In genomic region chr6:105179244-105180065, GRCh38 we compare ENCODE assay signal across 8 cellular contexts. TPM values are rescaled to one million over a fixed set of nuclear protein-coding genes. Genes with fewer than 3 reads are reported as not detected.
DNase-seq lines count a peak whose midpoint lies in the region; ATAC-seq and TF ChIP-seq lines count a peak whose summit lies in the region.

Gene POPDC3 (minus strand): TSS chr6:105180014. CDS start chr6:105161909, 18,105 bp downstream.

- peaks cover 22% of the 10 kb centered on the region for H3K4me1 ChIP-seq in psoas muscle

- peak within 1 kb of the TSS; percentile 61 for H3K4me3 Mint-ChIP-seq in activated T-helper 2 cell treated with anti-CD3 and anti-CD28 coated beads, Interferon-gamma antibody, Interleukin-2, Interleukin-4, amounts not matched to agents 10 μg/mL and 5 μg/mL and 100 μg/mL, durations not matched to agents 14 hours and 24 hours and 36 hours (ENCODE audit: low read depth)

- DNase-seq in NCI-H2171 treated with DMSO at 0.1 percent for 48 hours (lab: John Stamatoyannopoulos, UW) (peak; percentile 44), NCI-H2171 (lab: John Stamatoyannopoulos, UW) (no peak), left ventricle myocardium superior (peak; percentile 57), psoas muscle (peak; percentile 39 to 77), SIG-M5 treated with dmso at 0.1 percent for 504 hours (lab: John Stamatoyannopoulos, UW; ENCODE audit: unreplicated experiment) (no peak), NCI-H128 (lab: John Stamatoyannopoulos, UW; ENCODE audit: unreplicated experiment) (no peak)
- no peak for DNase-seq in activated T-helper 2 cell treated with anti-CD3 and anti-CD28 coated beads, Interferon-gamma antibody, Interleukin-2, Interleukin-4, amounts not matched to agents 10 μg/mL and 5 μg/mL and 100 μg/mL, durations not matched to agents 14 hours and 24 hours and 36 hours (ENCODE audit: low spot score)

- H3K27me3 Mint-ChIP-seq in activated T-helper 2 cell treated with anti-CD3 and anti-CD28 coated beads, Interferon-gamma antibody, Interleukin-2, Interleukin-4, amounts not matched to agents 10 μg/mL and 5 μg/mL and 100 μg/mL, durations not matched to agents 14 hours and 24 hours and 36 hours (ENCODE audit: low read depth): peaks cover 61% of the 10 kb centered on the region

- intact Hi-C loops in activated T-helper 2 cell treated with anti-CD3 and anti-CD28 coated beads, Interferon-gamma antibody, Interleukin-2, Interleukin-4, amounts not matched to agents 10 μg/mL and 5 μg/mL and 100 μg/mL, durations not matched to agents 14 hours and 24 hours and 36 hours (cut with micrococcal nuclease): no loop called here
- intact Hi-C loops in left ventricle myocardium superior (cut with micrococcal nuclease) (no loop called here), psoas muscle (cut with DNase I) (loop anchor here (5.0 kb wide), 2 partner anchors 42 to 98 kb away; a partner anchor contains a TSS)

- no peak for TF ChIP-seq CTCF in psoas muscle (IDR thresholded peaks at IDR 0.05)

- H3K4me3 ChIP-seq in psoas muscle: peak within 1 kb of the TSS; percentile 87

- H3K27ac Mint-ChIP-seq in activated T-helper 2 cell treated with anti-CD3 and anti-CD28 coated beads, Interferon-gamma antibody, Interleukin-2, Interleukin-4, amounts not matched to agents 10 μg/mL and 5 μg/mL and 100 μg/mL, durations not matched to agents 14 hours and 24 hours and 36 hours: no peak within 1 kb of the TSS

- 1 to 2% (median 1%) methylated on average over 41 to 90 of the region's 90 CpGs for WGBS in psoas muscle, 3 donors

- H3K9me3 Mint-ChIP-seq in activated T-helper 2 cell treated with anti-CD3 and anti-CD28 coated beads, Interferon-gamma antibody, Interleukin-2, Interleukin-4, amounts not matched to agents 10 μg/mL and 5 μg/mL and 100 μg/mL, durations not matched to agents 14 hours and 24 hours and 36 hours: no peaks in the 10 kb centered on the region

- H3K36me3 ChIP-seq in psoas muscle (ENCODE audit: insufficient read depth in 1 of 2, low read depth in 1 of 2): no peaks in the 10 kb centered on the region

- no peaks in the 10 kb centered on the region for H3K9me3 ChIP-seq in psoas muscle

- ATAC-seq in HG03521 (IDR thresholded peaks at IDR 0.05; ENCODE audit: unreplicated experiment) (peak; percentile 42), left ventricle myocardium superior (peak; percentile 85), psoas muscle (peak; percentile 71 to 80 (median 74))

- no peaks in the 10 kb centered on the region for H3K27me3 ChIP-seq in psoas muscle (ENCODE audit: insufficient read depth in 3 of 3, low read length in 2 of 3)

- peaks cover 9% of the 10 kb centered on the region for H3K4me1 Mint-ChIP-seq in activated T-helper 2 cell treated with anti-CD3 and anti-CD28 coated beads, Interferon-gamma antibody, Interleukin-2, Interleukin-4, amounts not matched to agents 10 μg/mL and 5 μg/mL and 100 μg/mL, durations not matched to agents 14 hours and 24 hours and 36 hours (ENCODE audit: low read depth)

- peak within 1 kb of the TSS; percentile 99 for H3K27ac ChIP-seq in psoas muscle

- no peaks in the 10 kb centered on the region for H3K36me3 Mint-ChIP-seq in activated T-helper 2 cell treated with anti-CD3 and anti-CD28 coated beads, Interferon-gamma antibody, Interleukin-2, Interleukin-4, amounts not matched to agents 10 μg/mL and 5 μg/mL and 100 μg/mL, durations not matched to agents 14 hours and 24 hours and 36 hours (ENCODE audit: low read depth)

RNA-seq across cellular contexts. Expression of gene POPDC3, which starts in this region (rescaled TPM):
- total RNA-seq in activated T-helper 2 cell treated with anti-CD3 and anti-CD28 coated beads, Interferon-gamma antibody, Interleukin-2, Interleukin-4, amounts not matched to agents 10 μg/mL and 5 μg/mL and 100 μg/mL, durations not matched to agents 14 hours and 24 hours and 36 hours: not detected in 2 replicates
- total RNA-seq in left ventricle myocardium superior: 59.2 TPM
- total RNA-seq in psoas muscle: 100 to 1,000 TPM in 2 of 4 donors, 10 to 100 TPM in 2; 80.1 to 170 (median 103) TPM
- polyA plus RNA-seq in psoas muscle: 100 to 1,000 TPM; 108 to 271 (median 132) TPM

Comparison
In these comparisons a context has a peak if more than half of its experiments do, and no peak if none do; other contexts are left out.
1. RNA of gene POPDC3 (total RNA-seq): 80.1 to 170 TPM in psoas muscle and 59.2 TPM in left ventricle myocardium superior (single experiment); not detected in activated T-helper 2 cell treated with anti-CD3 and anti-CD28 coated beads, Interferon-gamma antibody, Interleukin-2, Interleukin-4, amounts not matched to agents 10 μg/mL and 5 μg/mL and 100 μg/mL, durations not matched to agents 14 hours and 24 hours and 36 hours; every median in the first group is over 10 times any median in the second.
2. DNase-seq: peak in NCI-H2171 treated with DMSO at 0.1 percent for 48 hours (single experiment), left ventricle myocardium superior (single experiment) and psoas muscle (2 of 2); none in NCI-H2171 (single experiment), activated T-helper 2 cell treated with anti-CD3 and anti-CD28 coated beads, Interferon-gamma antibody, Interleukin-2, Interleukin-4, amounts not matched to agents 10 μg/mL and 5 μg/mL and 100 μg/mL, durations not matched to agents 14 hours and 24 hours and 36 hours (single experiment), SIG-M5 treated with dmso at 0.1 percent for 504 hours (single experiment) and NCI-H128 (single experiment).
3. intact Hi-C loops: an anchor here in psoas muscle (5.0 kb wide); none called in activated T-helper 2 cell treated with anti-CD3 and anti-CD28 coated beads, Interferon-gamma antibody, Interleukin-2, Interleukin-4, amounts not matched to agents 10 μg/mL and 5 μg/mL and 100 μg/mL, durations not matched to agents 14 hours and 24 hours and 36 hours and left ventricle myocardium superior.
4. Peak in every context shown above with its lines, with median percentiles within 50 percentile points of each other: ATAC-seq.